ENCODE assay signal across 8 cellular contexts in genomic region chr12:116060765-116061164, GRCh38.
DNase-seq lines count a peak whose midpoint lies in the region; ATAC-seq and TF ChIP-seq lines count a peak whose summit lies in the region.

No MANE protein-coding gene starts in this region.

- DNase-seq in activated T-cell treated with anti-CD3 and anti-CD28 coated beads, Interleukin-2, amount 50 U/mL, for 72 hours: peak in 1 of 2 donors; percentile 4
- no peak for DNase-seq in activated T-cell treated with anti-CD3 and anti-CD28 coated beads, Interleukin-2, amount 50 U/mL, for 1 hour
- DNase-seq in activated B cell treated with CpG ODN at 0.5 μM for 24 hours (no peak), NCI-H2029 (lab: John Stamatoyannopoulos, UW) (no peak), head of caudate nucleus (no peak), RKO (ENCODE audit: low spot score) (no peak)

- H3K4me1 Mint-ChIP-seq in activated T-cell treated with anti-CD3 and anti-CD28 coated beads, Interleukin-2, amount 50 U/mL, for 72 hours (ENCODE audit: low read depth): peaks cover 58% of the 10 kb centered on the region
- H3K4me1 Mint-ChIP-seq in activated B cell treated with CpG ODN at 0.5 μM for 24 hours: peaks cover 51% of the 10 kb centered on the region
- H3K4me1 Mint-ChIP-seq in stimulated activated naive CD8-positive, alpha-beta T cell treated with anti-CD3 and anti-CD28 coated beads, Interleukin-15, Interleukin-2, amounts not matched to agents 100 ng/mL and 50 ng/mL, for 24 hours (ENCODE audit: low read depth): peaks cover 75% of the 10 kb centered on the region

- intact Hi-C loops in activated B cell treated with CpG ODN at 0.5 μM for 24 hours (cut with micrococcal nuclease) (loop anchor here (1.0 kb wide), 1 partner anchor 276 kb away; no protein-coding TSS in a partner anchor), head of caudate nucleus (cut with DNase I) (no loop called here)

- CTCF ChIA-PET in activated B cell treated with CpG ODN at 0.5 μM for 24 hours (lab: Charles Lee): interaction anchor here (1.2 to 1.3 kb wide), 2 partner anchors 175 to 649 kb away, joined by 3 to 4 read pairs; no protein-coding TSS in a partner anchor

- peak; percentile 91 for ATAC-seq in activated T-cell treated with anti-CD3 and anti-CD28 coated beads, Interleukin-2, amount 50 U/mL, for 72 hours (replicated peaks in 1 of 2)
- ATAC-seq in HG03066 (IDR thresholded peaks at IDR 0.05; ENCODE audit: low read depth, unreplicated experiment): peak; percentile 76
- ATAC-seq in activated B cell treated with CpG ODN at 0.5 μM for 24 hours (ENCODE audit: low read depth): peak; percentile 89

- POLR2A ChIA-PET in activated B cell treated with CpG ODN at 0.5 μM for 24 hours (lab: Charles Lee): interaction anchor here (0.7 to 1.1 kb wide), 3 partner anchors 89 to 629 kb away, joined by 3 to 6 read pairs (median 5); partner anchors contain the start of gene MAP1LC3B2

- no peaks in the 10 kb centered on the region for H3K27me3 Mint-ChIP-seq in activated T-cell treated with anti-CD3 and anti-CD28 coated beads, Interleukin-2, amount 50 U/mL, for 72 hours (ENCODE audit: low read depth)
- H3K27me3 Mint-ChIP-seq in activated B cell treated with CpG ODN at 0.5 μM for 24 hours: no peaks in the 10 kb centered on the region
- no peaks in the 10 kb centered on the region for H3K27me3 Mint-ChIP-seq in stimulated activated naive CD8-positive, alpha-beta T cell treated with anti-CD3 and anti-CD28 coated beads, Interleukin-15, Interleukin-2, amounts not matched to agents 100 ng/mL and 50 ng/mL, for 24 hours

- peak overlapping the region; percentile 97 for H3K27ac Mint-ChIP-seq in activated T-cell treated with anti-CD3 and anti-CD28 coated beads, Interleukin-2, amount 50 U/mL, for 72 hours
- peak overlapping the region; percentile 83 for H3K27ac Mint-ChIP-seq in activated B cell treated with CpG ODN at 0.5 μM for 24 hours
- H3K27ac Mint-ChIP-seq in stimulated activated naive CD8-positive, alpha-beta T cell treated with anti-CD3 and anti-CD28 coated beads, Interleukin-15, Interleukin-2, amounts not matched to agents 100 ng/mL and 50 ng/mL, for 24 hours: peak overlapping the region; percentile 92

- TF ChIP-seq CTCF in activated B cell treated with CpG ODN at 0.5 μM for 24 hours (IDR thresholded peaks at IDR 0.05): no peak

- no peaks in the 10 kb centered on the region for H3K9me3 Mint-ChIP-seq in activated T-cell treated with anti-CD3 and anti-CD28 coated beads, Interleukin-2, amount 50 U/mL, for 72 hours
- no peaks in the 10 kb centered on the region for H3K9me3 Mint-ChIP-seq in activated B cell treated with CpG ODN at 0.5 μM for 24 hours
- no peaks in the 10 kb centered on the region for H3K9me3 Mint-ChIP-seq in stimulated activated naive CD8-positive, alpha-beta T cell treated with anti-CD3 and anti-CD28 coated beads, Interleukin-15, Interleukin-2, amounts not matched to agents 100 ng/mL and 50 ng/mL, for 24 hours

- peak overlapping the region; percentile 79 to 96 for H3K4me3 Mint-ChIP-seq in activated T-cell treated with anti-CD3 and anti-CD28 coated beads, Interleukin-2, amount 50 U/mL, for 72 hours
- H3K4me3 Mint-ChIP-seq in activated B cell treated with CpG ODN at 0.5 μM for 24 hours: peak overlapping the region; percentile 70
- H3K4me3 Mint-ChIP-seq in stimulated activated naive CD8-positive, alpha-beta T cell treated with anti-CD3 and anti-CD28 coated beads, Interleukin-15, Interleukin-2, amounts not matched to agents 100 ng/mL and 50 ng/mL, for 24 hours: peak overlapping the region; percentile 79

- H3K36me3 Mint-ChIP-seq in activated T-cell treated with anti-CD3 and anti-CD28 coated beads, Interleukin-2, amount 50 U/mL, for 72 hours (ENCODE audit: insufficient read depth in 2 of 2): no peaks in the 10 kb centered on the region
- H3K36me3 Mint-ChIP-seq in activated B cell treated with CpG ODN at 0.5 μM for 24 hours (ENCODE audit: low read depth): no peaks in the 10 kb centered on the region
- H3K36me3 Mint-ChIP-seq in stimulated activated naive CD8-positive, alpha-beta T cell treated with anti-CD3 and anti-CD28 coated beads, Interleukin-15, Interleukin-2, amounts not matched to agents 100 ng/mL and 50 ng/mL, for 24 hours (ENCODE audit: low read depth): no peaks in the 10 kb centered on the region
